Comparison of ENCODE assay signal across 8 cellular contexts in genomic region chr17:44775838-44776621, GRCh38. TPM values are rescaled to one million over a fixed set of nuclear protein-coding genes. Genes with fewer than 3 reads are reported as not detected.
DNase-seq lines count a peak whose midpoint lies in the region; ATAC-seq and TF ChIP-seq lines count a peak whose summit lies in the region.

No MANE protein-coding gene starts in this region.

- peak overlapping the region; percentile 100 for H3K4me2 ChIP-seq in fibroblast of lung (ENCODE audit: extremely low read depth, insufficient read depth, low read length)

- no peaks in the 10 kb centered on the region for H3K79me2 ChIP-seq in fibroblast of lung (ENCODE audit: control insufficient read depth, insufficient read depth, low read length)

- no peaks in the 10 kb centered on the region for H4K20me1 ChIP-seq in fibroblast of lung (ENCODE audit: control insufficient read depth, extremely low read depth, insufficient read depth, low read length)

- H3K27me3 ChIP-seq in fibroblast of lung (ENCODE audit: control insufficient read depth, insufficient read depth, low read length) = no peaks in the 10 kb centered on the region
- H3K27me3 ChIP-seq in neutrophil = peaks cover 73% of the 10 kb centered on the region

- H3K9me3 ChIP-seq in fibroblast of lung (ENCODE audit: control insufficient read depth, insufficient read depth, low read depth, low read length) (no peaks in the 10 kb centered on the region), neutrophil (no peaks in the 10 kb centered on the region)

- H3K4me1 ChIP-seq in fibroblast of lung (ENCODE audit: control insufficient read depth, extremely low read depth, insufficient read depth, low read length) (peaks cover 7% of the 10 kb centered on the region), neutrophil (ENCODE audit: control insufficient read depth in 1 of 2, insufficient read depth in 1 of 2, low read depth in 1 of 2, low read length in 1 of 2) (peaks cover 23 to 38% of the 10 kb centered on the region in 2 experiments)

- H2AFZ ChIP-seq in fibroblast of lung (ENCODE audit: low read length) = peak overlapping the region; percentile 68

- ATAC-seq in HG02623 (IDR thresholded peaks at IDR 0.05; ENCODE audit: unreplicated experiment) (peak; percentile 8), SK-N-SH treated with all-trans-retinoic acid at 6 μM for 48 hours (peak; percentile 35), HG03571 (IDR thresholded peaks at IDR 0.05; ENCODE audit: unreplicated experiment) (no peak)

- DNase-seq in Daoy (ENCODE audit: low read depth) = peak; percentile 99
- DNase-seq in fibroblast of lung (ENCODE audit: low read depth in 2 of 2) = no peak
- no peak for DNase-seq in stimulated activated CD4-positive, alpha-beta T cell treated with anti-CD3 and anti-CD28 coated beads, Interleukin-15, amount 100 ng/mL, for 24 hours
- no peak for DNase-seq in HuH-7.5 (ENCODE audit: low spot score)

- H3K27ac ChIP-seq in fibroblast of lung (ENCODE audit: insufficient read depth, low read length) (no peak overlapping the region), neutrophil (peak overlapping the region; percentile 25)

- H3K36me3 ChIP-seq in fibroblast of lung (ENCODE audit: control insufficient read depth, insufficient read depth, low read length) (no peaks in the 10 kb centered on the region), neutrophil (no peaks in the 10 kb centered on the region)

- H3K4me3 ChIP-seq in fibroblast of lung (replicated peaks in 1 of 4; ENCODE audit: control extremely low read depth in 1 of 4, insufficient read depth in 1 of 4, low read depth in 3 of 4, low read length in 4 of 4) (peak overlapping the region; percentile 41 to 57 (median 51)), neutrophil (ENCODE audit: low read depth in 1 of 2, low read length in 1 of 2) (peak overlapping the region; percentile 64 to 71)

- peak overlapping the region; percentile 36 for H3K9ac ChIP-seq in fibroblast of lung (ENCODE audit: insufficient read depth, low read length)

- no peak for TF ChIP-seq CTCF in fibroblast of lung (conservative IDR thresholded peaks at IDR 0.05 in 1 of 2, IDR thresholded peaks at IDR 0.05 in 1 of 2; ENCODE audit: low read depth in 1 of 2, low read length in 2 of 2)
- TF ChIP-seq CTCF in neutrophil (IDR thresholded peaks at IDR 0.05) = no peak

TF ChIP-seq in SK-N-SH treated with all-trans-retinoic acid at 6 μM for 48 hours, 23 proteins besides CTCF, POLR2A, EP300 and RAD21:
- peak; percentile 99 for TF ChIP-seq ZNF70 (CRISPR knock-in tag; IDR thresholded peaks at IDR 0.05)
- no peak for TF ChIP-seq POU6F1 (CRISPR knock-in tag; IDR thresholded peaks at IDR 0.05; ENCODE audit: borderline replicate concordance, low read depth)
- no peak for TF ChIP-seq PATZ1 (CRISPR knock-in tag; IDR thresholded peaks at IDR 0.05; ENCODE audit: borderline replicate concordance)

RNA-seq across cellular contexts. Expression of gene ADAM11, which starts 17.2 kb away (rescaled TPM):
- total RNA-seq in Daoy (2014; rRNA removed; shearing (Covaris generic)) = 0.17 TPM in 1 of 2 replicates, not detected in the other
- total RNA-seq in fibroblast of lung = 0.51 and 0.66 TPM in 2 replicates
- polyA plus RNA-seq in fibroblast of lung = 0.18 and 0.52 TPM in 2 replicates
- 0.32 and 0.75 TPM in 2 replicates for polyA plus RNA-seq in fibroblast of lung (2012)
- 0.75 TPM in 1 of 2 replicates, not detected in the other for polyA minus RNA-seq in fibroblast of lung (ENCODE audit: low replicate concordance)

RNA-seq across cellular contexts. Expression of gene GJC1, which starts 54.1 kb away (rescaled TPM):
- total RNA-seq in Daoy (2014; rRNA removed; shearing (Covaris generic)) = 12.4 and 15.7 TPM in 2 replicates
- 19.3 and 33.9 TPM in 2 replicates for total RNA-seq in fibroblast of lung
- 33.6 and 97.3 TPM in 2 replicates for polyA plus RNA-seq in fibroblast of lung
- 27.6 and 78.0 TPM in 2 replicates for polyA plus RNA-seq in fibroblast of lung (2012)
- polyA minus RNA-seq in fibroblast of lung (ENCODE audit: low replicate concordance) = 71.8 and 316 TPM in 2 replicates
